8 cellular contexts compared by ENCODE assay signal in genomic region chr4:166165829-166166420, GRCh38.
A peak's percentile ranks its signal among the peaks of the same experiment; 100 is the strongest.
DNase-seq lines count a peak whose midpoint lies in the region; ATAC-seq, FAIRE-seq and TF ChIP-seq lines count a peak whose summit lies in the region.

No MANE protein-coding gene starts in this region.

- H3K9me3 Mint-ChIP-seq in activated naive CD4-positive, alpha-beta T cell treated with anti-CD3 and anti-CD28 coated beads, Interleukin-2, amount 50 U/mL, for 72 hours: no peaks in the 10 kb centered on the region
- no peaks in the 10 kb centered on the region for H3K9me3 Mint-ChIP-seq in activated naive CD4-positive, alpha-beta T cell treated with anti-CD3 and anti-CD28 coated beads, Interleukin-2, amount 10 ng/mL, durations not matched to agents 7 days and 5 days

- H3K27me3 Mint-ChIP-seq in activated naive CD4-positive, alpha-beta T cell treated with anti-CD3 and anti-CD28 coated beads, Interleukin-2, amount 10 ng/mL, durations not matched to agents 7 days and 5 days: no peaks in the 10 kb centered on the region

- no peaks in the 10 kb centered on the region for H3K9me3 ChIP-seq in upper lobe of right lung

- CTCF ChIA-PET in activated naive CD4-positive, alpha-beta T cell treated with anti-CD3 and anti-CD28 coated beads, Interleukin-2, amount 10 ng/mL, durations not matched to agents 7 days and 5 days (lab: Charles Lee): interaction anchor here (0.7 to 1.0 kb wide), 2 partner anchors 15 to 85 kb away, joined by 3 read pairs; no protein-coding TSS in a partner anchor

- H3K27me3 ChIP-seq in upper lobe of right lung: no peaks in the 10 kb centered on the region

- peak; percentile 36 to 75 for ATAC-seq in activated naive CD4-positive, alpha-beta T cell treated with anti-CD3 and anti-CD28 coated beads, Interleukin-2, amount 50 U/mL, for 72 hours
- peak; percentile 96 for ATAC-seq in GM21737 (IDR thresholded peaks at IDR 0.05; ENCODE audit: unreplicated experiment)
- ATAC-seq in left colon: peak; percentile 75
- peak; percentile 88 for ATAC-seq in upper lobe of right lung

- DNase-seq in activated naive CD4-positive, alpha-beta T cell treated with anti-CD3 and anti-CD28 coated beads, Interleukin-2, amount 50 U/mL, for 72 hours (ENCODE audit: low spot score in 2 of 2): peak in 1 of 2 donors; percentile 9
- DNase-seq in activated naive CD4-positive, alpha-beta T cell treated with anti-CD3 and anti-CD28 coated beads, Interleukin-2, amount 10 ng/mL, durations not matched to agents 7 days and 5 days: no peak
- DNase-seq in HTR-8/SVneo (ENCODE audit: insufficient read length, low spot score) (peak; percentile 59), NOMO-1 treated with DMSO at 0.1 percent for 48 hours (lab: John Stamatoyannopoulos, UW; ENCODE audit: unreplicated experiment) (peak; percentile 65), left colon (no peak), upper lobe of right lung (no peak)
- DNase-seq in central memory CD4-positive, alpha-beta T cell: peak; percentile 12

- intact Hi-C loops in left colon (cut with DNase I, micrococcal nuclease): no loop called here
- intact Hi-C loops in upper lobe of right lung (cut with DNase I): no loop called here

- no peaks in the 10 kb centered on the region for H3K4me1 Mint-ChIP-seq in activated naive CD4-positive, alpha-beta T cell treated with anti-CD3 and anti-CD28 coated beads, Interleukin-2, amount 10 ng/mL, durations not matched to agents 7 days and 5 days

- no peak overlapping the region for H3K27ac ChIP-seq in upper lobe of right lung

- peak; percentile 73 for TF ChIP-seq CTCF in upper lobe of right lung (IDR thresholded peaks at IDR 0.05)

- FAIRE-seq in HTR-8/SVneo (lab: Jason Lieb, UNC): peak; percentile 77

- no peaks in the 10 kb centered on the region for H3K36me3 ChIP-seq in upper lobe of right lung

- H3K36me3 Mint-ChIP-seq in activated naive CD4-positive, alpha-beta T cell treated with anti-CD3 and anti-CD28 coated beads, Interleukin-2, amount 50 U/mL, for 72 hours: no peaks in the 10 kb centered on the region
- no peaks in the 10 kb centered on the region for H3K36me3 Mint-ChIP-seq in activated naive CD4-positive, alpha-beta T cell treated with anti-CD3 and anti-CD28 coated beads, Interleukin-2, amount 10 ng/mL, durations not matched to agents 7 days and 5 days

- H3K4me1 ChIP-seq in upper lobe of right lung: no peaks in the 10 kb centered on the region

- no peak overlapping the region for H3K4me3 ChIP-seq in upper lobe of right lung

- H3K27ac Mint-ChIP-seq in activated naive CD4-positive, alpha-beta T cell treated with anti-CD3 and anti-CD28 coated beads, Interleukin-2, amount 50 U/mL, for 72 hours: no peak overlapping the region
- no peak overlapping the region for H3K27ac Mint-ChIP-seq in activated naive CD4-positive, alpha-beta T cell treated with anti-CD3 and anti-CD28 coated beads, Interleukin-2, amount 10 ng/mL, durations not matched to agents 7 days and 5 days

- H3K4me3 Mint-ChIP-seq in activated naive CD4-positive, alpha-beta T cell treated with anti-CD3 and anti-CD28 coated beads, Interleukin-2, amount 10 ng/mL, durations not matched to agents 7 days and 5 days: no peak overlapping the region

Comparison
In these comparisons a context has a peak if more than half of its experiments do, and no peak if none do; other contexts are left out.
1. DNase-seq: peak in HTR-8/SVneo (single experiment), NOMO-1 treated with DMSO at 0.1 percent for 48 hours (single experiment) and central memory CD4-positive, alpha-beta T cell (single experiment); none in activated naive CD4-positive, alpha-beta T cell treated with anti-CD3 and anti-CD28 coated beads, Interleukin-2, amount 10 ng/mL, durations not matched to agents 7 days and 5 days (single experiment), left colon (0 of 2) and upper lobe of right lung (single experiment).
2. Peak in every context shown above with its lines, with median percentiles within 50 percentile points of each other: ATAC-seq.